Comparison of ENCODE assay signal across 31 cellular contexts in genomic region chr10:126064512-126064911, GRCh38.
"Had no signal": no experiment of that assay in that cellular context is flagged by ENCODE, and none has a peak within 500 bp of the region (broad histone marks: within the 10 kb centered on the region; RNA-seq: fewer than 3 reads in every experiment).

No MANE protein-coding gene starts in this region.

- H3K9me3 Mint-ChIP-seq: activated CD4-positive, alpha-beta memory T cell treated with anti-CD3 and anti-CD28 coated beads for 36 hours; activated CD4-positive, alpha-beta T cell treated with anti-CD3 and anti-CD28 coated beads, Interleukin-2, amount 10 ng/mL, durations not matched to agents 24 days and 14 days had no signal

- H3K4me1 ChIP-seq: parathyroid adenoma, psoas muscle had no signal

- H3K4me3 Mint-ChIP-seq: activated CD4-positive, alpha-beta memory T cell treated with anti-CD3 and anti-CD28 coated beads for 36 hours; activated CD4-positive, alpha-beta T cell treated with anti-CD3 and anti-CD28 coated beads, Interleukin-2, amount 10 ng/mL, durations not matched to agents 24 days and 14 days had no signal

- H3K27ac Mint-ChIP-seq: activated CD4-positive, alpha-beta memory T cell treated with anti-CD3 and anti-CD28 coated beads for 36 hours; activated CD4-positive, alpha-beta T cell treated with anti-CD3 and anti-CD28 coated beads, Interleukin-2, amount 10 ng/mL, durations not matched to agents 24 days and 14 days had no signal

- H3K36me3 ChIP-seq: esophagus squamous epithelium, heart right ventricle, left lung, lower lobe of right lung, right atrium auricular region, spleen, thoracic aorta, WERI-Rb-1 had no signal

- FAIRE-seq: endometrium, TTC549, urothelium cell line had no signal

- ATAC-seq: activated CD4-positive, CD25-positive, alpha-beta regulatory T cell treated with anti-CD3 and anti-CD28 coated beads, Interleukin-2, amount 50 U/mL, for 24 hours; heart right ventricle; left lung; lower lobe of right lung; psoas muscle had no signal

- H3K27ac ChIP-seq: esophagus squamous epithelium, heart right ventricle, left lung, lower lobe of right lung, parathyroid adenoma, psoas muscle, right atrium auricular region, spleen, thoracic aorta, WERI-Rb-1 had no signal

- H3K4me1 Mint-ChIP-seq: activated CD4-positive, alpha-beta T cell treated with anti-CD3 and anti-CD28 coated beads, Interleukin-2, amount 10 ng/mL, durations not matched to agents 24 days and 14 days had no signal

- H3K4me3 ChIP-seq: esophagus squamous epithelium, heart right ventricle, left lung, lower lobe of right lung, psoas muscle, right atrium auricular region, spleen, thoracic aorta had no signal

- H2AFZ ChIP-seq: parathyroid adenoma had no signal

- H3K9ac ChIP-seq: parathyroid adenoma had no signal

- H3K36me3 Mint-ChIP-seq: activated CD4-positive, alpha-beta memory T cell treated with anti-CD3 and anti-CD28 coated beads for 36 hours had no signal

- DNase-seq: activated CD4-positive, alpha-beta memory T cell treated with anti-CD3 and anti-CD28 coated beads for 36 hours; activated CD4-positive, alpha-beta T cell treated with anti-CD3 and anti-CD28 coated beads, Interleukin-2, amount 10 ng/mL, durations not matched to agents 24 days and 14 days; activated CD8-positive, alpha-beta memory T cell treated with anti-CD3 and anti-CD28 coated beads, Interleukin-2, amount 50 U/mL, for 4 hours; activated gamma-delta T cell; activated naive CD4-positive, alpha-beta T cell treated with anti-CD3 and anti-CD28 coated beads, Interleukin-2, amount 50 U/mL, for 16 hours; activated T-cell treated with anti-CD3 and anti-CD28 coated beads, Interleukin-2, amount 50 U/mL, for 1 hour; amniotic stem cell; caudate nucleus; dermis blood vessel endothelial cell; effector CD4-positive, alpha-beta T cell; esophagus squamous epithelium; foreskin melanocyte; heart right ventricle; kidney glomerular epithelial cell; left lung; lower lobe of right lung; mesendoderm; nucleus accumbens; psoas muscle; spleen; stimulated activated CD4-positive, alpha-beta T cell treated with anti-CD3 and anti-CD28 coated beads, Interleukin-2, amount 100 ng/mL, for 48 hours; stimulated activated naive CD4-positive, alpha-beta T cell treated with Interleukin-2 at 50 U/mL for 16 hours; trophoblast cell; WERI-Rb-1 had no signal

- H3K9me3 ChIP-seq: esophagus squamous epithelium, left lung, lower lobe of right lung, psoas muscle, right atrium auricular region, thoracic aorta had no signal

- H3K79me2 ChIP-seq: parathyroid adenoma had no signal

- H3K27me3 Mint-ChIP-seq: activated CD4-positive, alpha-beta memory T cell treated with anti-CD3 and anti-CD28 coated beads for 36 hours; activated CD4-positive, alpha-beta T cell treated with anti-CD3 and anti-CD28 coated beads, Interleukin-2, amount 10 ng/mL, durations not matched to agents 24 days and 14 days had no signal

- H3K27me3 ChIP-seq: left lung, right atrium auricular region had no signal
